ENCODE assay signal across 29 cellular contexts in the genomic region with DNA sequence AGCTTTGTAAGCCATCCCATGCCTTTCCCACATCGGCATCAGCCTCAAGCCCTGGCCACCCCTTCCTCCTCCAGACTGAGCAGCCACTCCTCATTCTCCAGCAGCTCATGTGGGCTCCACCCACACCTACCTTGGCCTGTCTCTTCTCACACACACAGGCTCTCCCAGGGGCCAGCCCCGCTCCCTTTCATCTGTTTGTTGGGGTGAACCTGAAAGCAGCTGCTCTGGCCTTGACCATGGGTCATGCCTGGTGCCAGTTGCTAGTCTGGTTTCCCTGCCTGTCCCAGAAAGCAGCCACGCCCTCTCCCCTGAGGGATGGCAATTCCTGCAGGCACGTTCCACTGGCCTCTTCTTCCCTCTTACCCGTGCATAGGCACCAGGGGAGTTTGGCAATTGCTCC. TPM values are rescaled to one million over a fixed set of nuclear protein-coding genes. Genes with fewer than 3 reads are reported as not detected.
A peak's percentile ranks its signal among the peaks of the same experiment; 100 is the strongest.
DNase-seq lines count a peak whose midpoint lies in the region; ATAC-seq and TF ChIP-seq lines count a peak whose summit lies in the region.
"Had no signal": no experiment of that assay in that cellular context is flagged by ENCODE, and none has a peak within 500 bp of the region (broad histone marks: within the 10 kb centered on the region; RNA-seq: fewer than 3 reads in every experiment).

No MANE protein-coding gene starts in this region.

- H3K27me3 ChIP-seq in colonic mucosa: no peaks in the 10 kb centered on the region
- H3K27me3 ChIP-seq in stomach: no peaks in the 10 kb centered on the region
- H3K27me3 ChIP-seq: BLaER1 treated with 17β-estradiol and CSF1 and Interleukin-3, amounts not matched to agents 10 nM and 100 nM had no signal

- no peak overlapping the region for H3K4me3 ChIP-seq in HEK293 (ENCODE audit: low read depth, low read length)
- no peak overlapping the region for H3K4me3 ChIP-seq in colonic mucosa
- no peak overlapping the region for H3K4me3 ChIP-seq in stomach
- H3K4me3 ChIP-seq: A549; BLaER1 treated with 17β-estradiol and CSF1 and Interleukin-3, amounts not matched to agents 10 nM and 100 nM; SK-N-MC had no signal

- no peak for TF ChIP-seq EP300 in stomach (IDR thresholded peaks at IDR 0.05)

- H3K27ac ChIP-seq in HEK293 (ENCODE audit: extremely low read depth, low read depth, low read length) (no peak overlapping the region), colonic mucosa (peak overlapping the region; percentile 66), stomach (no peak overlapping the region)
- H3K27ac ChIP-seq: A549; BLaER1 treated with 17β-estradiol and CSF1 and Interleukin-3, amounts not matched to agents 10 nM and 100 nM; RWPE1; SK-N-MC had no signal

- no peaks in the 10 kb centered on the region for H3K36me3 ChIP-seq in HEK293 (ENCODE audit: control insufficient read depth in 2 of 2, insufficient read depth in 1 of 2, low read length in 2 of 2)
- no peaks in the 10 kb centered on the region for H3K36me3 ChIP-seq in colonic mucosa
- no peaks in the 10 kb centered on the region for H3K36me3 ChIP-seq in stomach
- H3K36me3 ChIP-seq: BLaER1 treated with 17β-estradiol and CSF1 and Interleukin-3, amounts not matched to agents 10 nM and 100 nM had no signal

- intact Hi-C loops in colonic mucosa (cut with DNase I) (no loop called here), stomach (cut with DNase I; ENCODE audit: low total_unique reads) (no loop called here)

- POLR2A ChIA-PET in HEK293 (lab: Yijun Ruan, JAX): interaction anchor here (0.6 kb wide), 1 partner anchor 806 kb away, joined by 11 read pairs; no protein-coding TSS in a partner anchor

- H3K9ac ChIP-seq in colonic mucosa (ENCODE audit: low read depth in 2 of 2, low read length in 2 of 2): peak overlapping the region in 1 of 2 donors; percentile 42
- H3K9ac ChIP-seq: BLaER1 treated with 17β-estradiol and CSF1 and Interleukin-3, amounts not matched to agents 10 nM and 100 nM had no signal

- no peaks in the 10 kb centered on the region for H3K4me1 ChIP-seq in HEK293 (ENCODE audit: control insufficient read depth, insufficient read depth, low read length)
- peaks cover 6% of the 10 kb centered on the region for H3K4me1 ChIP-seq in colonic mucosa
- peaks cover 4 to 23% (median 17%) of the 10 kb centered on the region in 4 donors for H3K4me1 ChIP-seq in stomach
- H3K4me1 ChIP-seq: A549; BLaER1 treated with 17β-estradiol and CSF1 and Interleukin-3, amounts not matched to agents 10 nM and 100 nM had no signal

- TF ChIP-seq POLR2A in stomach (IDR thresholded peaks at IDR 0.05): no peak

- TF ChIP-seq CTCF in HEK293 (tag by site-specific recombination; IDR thresholded peaks at IDR 0.05) (no peak), colonic mucosa (IDR thresholded peaks at IDR 0.05) (no peak), stomach (IDR thresholded peaks at IDR 0.05) (no peak)

- peak; percentile 91 for DNase-seq in colonic mucosa
- peak; percentile 8 for DNase-seq in myocyte (ENCODE audit: low read depth)
- DNase-seq in stomach: peak; percentile 73
- DNase-seq in midbrain (lab: John Stamatoyannopoulos, UW): no peak
- DNase-seq: AML-193; CD4-positive, alpha-beta memory T cell; COR-L47; DMS53; IMR-90; KG1; NCI-H1048; NCI-H1417; NCI-H1694; NCI-H2029 treated with DMSO at 0.1 percent for 48 hours; NCI-H2227 treated with DMSO at 0.1 percent for 48 hours; NCI-H526 treated with DMSO at 0.1 percent for 48 hours; SHP77 had no signal

- H3K9me3 ChIP-seq in HEK293 (ENCODE audit: control insufficient read depth, insufficient read depth, low read depth, low read length) (no peaks in the 10 kb centered on the region), colonic mucosa (no peaks in the 10 kb centered on the region), stomach (no peaks in the 10 kb centered on the region)
- H3K9me3 ChIP-seq: A549; BLaER1 treated with 17β-estradiol and CSF1 and Interleukin-3, amounts not matched to agents 10 nM and 100 nM had no signal

- WGBS in stomach, 5 donors: 33 to 59% (median 42%) methylated on average over 5 of the region's 5 CpGs

- CTCF ChIA-PET in HEK293 (lab: Yijun Ruan, JAX): interaction anchor here (1.0 kb wide), 1 partner anchor 60 kb away, joined by 4 read pairs; no protein-coding TSS in a partner anchor

- ATAC-seq in GM18861 (IDR thresholded peaks at IDR 0.05; ENCODE audit: unreplicated experiment) (no peak), HG02870 (IDR thresholded peaks at IDR 0.05; ENCODE audit: unreplicated experiment) (no peak)
- ATAC-seq: A549, HCT116 had no signal

TF ChIP-seq in HEK293, 187 proteins besides CTCF, POLR2A, EP300 and RAD21:
- 0 out of 2 replicates have a peak, but pooled peaks have one; percentile 14 for TF ChIP-seq ZFHX2 (tag by site-specific recombination; conservative IDR thresholded peaks at IDR 0.05)
- no peak for TF ChIP-seq ZNF843 (tag by site-specific recombination; IDR thresholded peaks at IDR 0.05)

RNA-seq across cellular contexts. Expression of a gene that starts 11.4 kb away (rescaled TPM):
- total RNA-seq in colonic mucosa (10 to 100 TPM; 63.1 to 68.8 TPM), myocyte (not detected in 2 replicates), stomach (100 to 1,000 TPM in 1 of 5 donors, 10 to 100 TPM in 4; 18.7 to 190 (median 51.2) TPM)
- polyA plus RNA-seq in myocyte (2012): not detected
- polyA plus RNA-seq in stomach: 10 to 100 TPM in 2 of 3 donors, 1 to 10 TPM in 1; 2.2 to 55.9 (median 19.2) TPM
- total RNA-seq: CD4-positive, alpha-beta memory T cell; Daoy; G401; H4; IMR-90; NCI-H460 had no signal
- polyA plus RNA-seq: A549; CD4-positive, alpha-beta memory T cell; IMR-90 had no signal

RNA-seq across cellular contexts. Expression of a gene that starts 22.6 kb away (rescaled TPM):
- total RNA-seq in colonic mucosa (1 to 10 TPM in 1 of 2 donors, under 1 TPM in 1; 0.40 to 1.5 TPM), myocyte (not detected in 2 replicates), stomach (1 to 10 TPM in 1 of 5 donors, under 1 TPM in 1, not detected in 3; under 0.01 to 2.6 TPM)
- not detected for polyA plus RNA-seq in myocyte (2012)
- under 1 TPM in 2 of 3 donors, not detected in 1; 0.06 to 0.55 TPM for polyA plus RNA-seq in stomach
- total RNA-seq: CD4-positive, alpha-beta memory T cell; Daoy; G401; H4; IMR-90; NCI-H460 had no signal
- polyA plus RNA-seq: A549; CD4-positive, alpha-beta memory T cell; IMR-90 had no signal

Comparison
In these comparisons a context has a peak if more than half of its experiments do, and no peak if none do; other contexts are left out.
1. RNA of a gene that starts 11.4 kb away (total RNA-seq): 63.1 to 68.8 TPM in colonic mucosa and 18.7 to 190 TPM in stomach; not detected in myocyte; every median in the first group is over 10 times any median in the second.